11 cellular contexts compared by ENCODE assay signal in genomic region chr2:65142515-65142914, GRCh38. TPM values are rescaled to one million over a fixed set of nuclear protein-coding genes. Genes with fewer than 3 reads are reported as not detected.
DNase-seq lines count a peak whose midpoint lies in the region; ATAC-seq and TF ChIP-seq lines count a peak whose summit lies in the region.
"Had no signal": no experiment of that assay in that cellular context is flagged by ENCODE, and none has a peak within 500 bp of the region (broad histone marks: within the 10 kb centered on the region; RNA-seq: fewer than 3 reads in every experiment).

No MANE protein-coding gene starts in this region.

- TF ChIP-seq CTCF in OCI-LY1 (IDR thresholded peaks at IDR 0.05; ENCODE audit: low read length): peak; percentile 48
- TF ChIP-seq CTCF in endodermal cell (conservative IDR thresholded peaks at IDR 0.05): peak; percentile 47

- intact Hi-C loops in activated CD4-positive, alpha-beta memory T cell treated with anti-CD3 and anti-CD28 coated beads for 36 hours (cut with micrococcal nuclease): no loop called here
- intact Hi-C loops in sciatic nerve (cut with DNase I): no loop called here

- no peak overlapping the region for H3K27ac Mint-ChIP-seq in activated CD4-positive, alpha-beta memory T cell treated with anti-CD3 and anti-CD28 coated beads for 36 hours
- H3K27ac Mint-ChIP-seq in activated CD4-positive, alpha-beta memory T cell treated with anti-CD3 and anti-CD28 coated beads, Interleukin-2, amount 10 ng/mL, durations not matched to agents 7 days and 5 days: no peak overlapping the region
- no peak overlapping the region for H3K27ac Mint-ChIP-seq in endodermal cell

- no peak overlapping the region for H3K4me2 ChIP-seq in OCI-LY1 (ENCODE audit: low read length)
- H3K4me2 ChIP-seq: BLaER1 had no signal

- H3K9me2 ChIP-seq in OCI-LY1 (ENCODE audit: low read depth, low read length): no peaks in the 10 kb centered on the region

- H3K4me1 Mint-ChIP-seq in activated CD4-positive, alpha-beta memory T cell treated with anti-CD3 and anti-CD28 coated beads for 36 hours (ENCODE audit: low read depth): no peaks in the 10 kb centered on the region
- peaks cover 2% of the 10 kb centered on the region for H3K4me1 Mint-ChIP-seq in activated CD4-positive, alpha-beta memory T cell treated with anti-CD3 and anti-CD28 coated beads, Interleukin-2, amount 10 ng/mL, durations not matched to agents 7 days and 5 days
- peaks cover 7% of the 10 kb centered on the region for H3K4me1 Mint-ChIP-seq in endodermal cell

- H3K4me3 ChIP-seq in OCI-LY1 (ENCODE audit: low read depth, low read length, poor library complexity, severe bottlenecking) (no peak overlapping the region), endodermal cell (ENCODE audit: low read length) (no peak overlapping the region)
- H3K4me3 ChIP-seq: BLaER1 had no signal

- peaks cover 3% of the 10 kb centered on the region for H3K27me3 Mint-ChIP-seq in activated CD4-positive, alpha-beta memory T cell treated with anti-CD3 and anti-CD28 coated beads for 36 hours
- peaks cover 17% of the 10 kb centered on the region for H3K27me3 Mint-ChIP-seq in activated CD4-positive, alpha-beta memory T cell treated with anti-CD3 and anti-CD28 coated beads, Interleukin-2, amount 10 ng/mL, durations not matched to agents 7 days and 5 days
- H3K27me3 Mint-ChIP-seq in endodermal cell (ENCODE audit: insufficient read depth): no peaks in the 10 kb centered on the region

- H3K4me1 ChIP-seq in OCI-LY1 (ENCODE audit: insufficient read depth, low read length, severe bottlenecking) (no peaks in the 10 kb centered on the region), endodermal cell (ENCODE audit: control insufficient read depth, insufficient read depth, low read length) (no peaks in the 10 kb centered on the region)
- H3K4me1 ChIP-seq: BLaER1 had no signal

- POLR2A ChIA-PET in activated CD4-positive, alpha-beta memory T cell treated with anti-CD3 and anti-CD28 coated beads for 36 hours (lab: Charles Lee): no interaction called here
- POLR2A ChIA-PET in activated CD4-positive, alpha-beta memory T cell treated with anti-CD3 and anti-CD28 coated beads, Interleukin-2, amount 10 ng/mL, durations not matched to agents 7 days and 5 days (lab: Charles Lee): interaction anchor here (1.2 kb wide), 1 partner anchor 12 kb away, joined by 4 read pairs; the partner anchor contains the start of gene RAB1A

- DNase-seq in activated CD4-positive, alpha-beta memory T cell treated with anti-CD3 and anti-CD28 coated beads for 36 hours: peak; percentile 15
- no peak for DNase-seq in activated CD4-positive, alpha-beta memory T cell treated with anti-CD3 and anti-CD28 coated beads, Interleukin-2, amount 10 ng/mL, durations not matched to agents 7 days and 5 days
- DNase-seq in endodermal cell (no peak), sciatic nerve (ENCODE audit: low spot score) (no peak), GM03348 (ENCODE audit: low spot score) (no peak), activated T-cell treated with anti-CD3 and anti-CD28 coated beads for 4 hours (no peak)
- DNase-seq: effector memory CD4-positive, alpha-beta T cell; NCI-H226 had no signal

- no peaks in the 10 kb centered on the region for H3F3A ChIP-seq in OCI-LY1 (ENCODE audit: insufficient read depth, low read length)

- H3K9me3 ChIP-seq in OCI-LY1 (ENCODE audit: low read length): no peaks in the 10 kb centered on the region
- H3K9me3 ChIP-seq in endodermal cell (ENCODE audit: control insufficient read depth, low read length): no peaks in the 10 kb centered on the region
- H3K9me3 ChIP-seq: BLaER1 had no signal

- peak; percentile 48 for ATAC-seq in sciatic nerve
- no peak for ATAC-seq in GM21576 (IDR thresholded peaks at IDR 0.05; ENCODE audit: unreplicated experiment)

- no peaks in the 10 kb centered on the region for H4K20me1 ChIP-seq in OCI-LY1 (ENCODE audit: insufficient read depth, low read length)
- H4K20me1 ChIP-seq: BLaER1 had no signal

- H2AFZ ChIP-seq in OCI-LY1 (ENCODE audit: low read length): no peak overlapping the region

- no peaks in the 10 kb centered on the region for H3K36me3 Mint-ChIP-seq in activated CD4-positive, alpha-beta memory T cell treated with anti-CD3 and anti-CD28 coated beads for 36 hours
- no peaks in the 10 kb centered on the region for H3K36me3 Mint-ChIP-seq in activated CD4-positive, alpha-beta memory T cell treated with anti-CD3 and anti-CD28 coated beads, Interleukin-2, amount 10 ng/mL, durations not matched to agents 7 days and 5 days (ENCODE audit: low read depth)
- no peaks in the 10 kb centered on the region for H3K36me3 Mint-ChIP-seq in endodermal cell (ENCODE audit: low read depth)

- no peak overlapping the region for H3K27ac ChIP-seq in OCI-LY1 (ENCODE audit: low read depth, low read length, poor library complexity, severe bottlenecking)
- H3K27ac ChIP-seq in endodermal cell (ENCODE audit: low read depth, low read length): no peak overlapping the region
- H3K27ac ChIP-seq: BLaER1 had no signal

- H3K9ac ChIP-seq in OCI-LY1 (ENCODE audit: low read length): no peak overlapping the region
- no peak overlapping the region for H3K9ac ChIP-seq in endodermal cell (ENCODE audit: extremely low read depth, low read length, poor library complexity, severe bottlenecking)
- H3K9ac ChIP-seq: BLaER1 had no signal

- CTCF ChIA-PET in activated CD4-positive, alpha-beta memory T cell treated with anti-CD3 and anti-CD28 coated beads for 36 hours (lab: Charles Lee): interaction anchor here (1.4 to 1.7 kb wide), 2 partner anchors 78 to 228 kb away, joined by 3 to 6 read pairs; no protein-coding TSS in a partner anchor
- CTCF ChIA-PET in activated CD4-positive, alpha-beta memory T cell treated with anti-CD3 and anti-CD28 coated beads, Interleukin-2, amount 10 ng/mL, durations not matched to agents 7 days and 5 days (lab: Charles Lee): interaction anchor here (0.7 to 1.5 kb wide), 3 partner anchors 9 to 78 kb away, joined by 3 to 6 read pairs (median 5); partner anchors contain the start of gene RAB1A

- no peak overlapping the region for H3K4me3 Mint-ChIP-seq in activated CD4-positive, alpha-beta memory T cell treated with anti-CD3 and anti-CD28 coated beads for 36 hours
- no peak overlapping the region for H3K4me3 Mint-ChIP-seq in activated CD4-positive, alpha-beta memory T cell treated with anti-CD3 and anti-CD28 coated beads, Interleukin-2, amount 10 ng/mL, durations not matched to agents 7 days and 5 days
- no peak overlapping the region for H3K4me3 Mint-ChIP-seq in endodermal cell

- no peaks in the 10 kb centered on the region for H3K36me3 ChIP-seq in OCI-LY1 (ENCODE audit: insufficient read depth, low read length)
- no peaks in the 10 kb centered on the region for H3K36me3 ChIP-seq in endodermal cell (ENCODE audit: control insufficient read depth, insufficient read depth, low read length)
- H3K36me3 ChIP-seq: BLaER1 had no signal

- H3K79me2 ChIP-seq in OCI-LY1 (ENCODE audit: insufficient read depth, low read length): no peaks in the 10 kb centered on the region

- no peaks in the 10 kb centered on the region for H3K9me3 Mint-ChIP-seq in activated CD4-positive, alpha-beta memory T cell treated with anti-CD3 and anti-CD28 coated beads for 36 hours
- H3K9me3 Mint-ChIP-seq in activated CD4-positive, alpha-beta memory T cell treated with anti-CD3 and anti-CD28 coated beads, Interleukin-2, amount 10 ng/mL, durations not matched to agents 7 days and 5 days: no peaks in the 10 kb centered on the region
- H3K9me3 Mint-ChIP-seq in endodermal cell: no peaks in the 10 kb centered on the region

- H3K27me3 ChIP-seq in OCI-LY1 (ENCODE audit: insufficient read depth, low read length): no peaks in the 10 kb centered on the region
- H3K27me3 ChIP-seq in endodermal cell (ENCODE audit: control insufficient read depth, insufficient read depth, low read length, poor library complexity, severe bottlenecking): no peaks in the 10 kb centered on the region
- H3K27me3 ChIP-seq: BLaER1 had no signal

RNA-seq across cellular contexts. Expression of gene RAB1A, which starts 12.6 kb away (rescaled TPM):
- 10 to 100 TPM; 84.3 to 84.5 TPM for total RNA-seq in activated CD4-positive, alpha-beta memory T cell treated with anti-CD3 and anti-CD28 coated beads for 36 hours
- total RNA-seq in activated CD4-positive, alpha-beta memory T cell treated with anti-CD3 and anti-CD28 coated beads, Interleukin-2, amount 10 ng/mL, durations not matched to agents 7 days and 5 days: 10 to 100 TPM; 74.0 to 74.9 TPM
- total RNA-seq in endodermal cell (100 to 1,000 TPM; 122 to 125 TPM), sciatic nerve (100 TPM)
- 164 TPM for polyA plus RNA-seq in endodermal cell (2013, experiment 1 of 2)
- 157 TPM for polyA plus RNA-seq in endodermal cell (2013, experiment 2 of 2)
